ENCODE assay signal across 13 cellular contexts in the genomic region with DNA sequence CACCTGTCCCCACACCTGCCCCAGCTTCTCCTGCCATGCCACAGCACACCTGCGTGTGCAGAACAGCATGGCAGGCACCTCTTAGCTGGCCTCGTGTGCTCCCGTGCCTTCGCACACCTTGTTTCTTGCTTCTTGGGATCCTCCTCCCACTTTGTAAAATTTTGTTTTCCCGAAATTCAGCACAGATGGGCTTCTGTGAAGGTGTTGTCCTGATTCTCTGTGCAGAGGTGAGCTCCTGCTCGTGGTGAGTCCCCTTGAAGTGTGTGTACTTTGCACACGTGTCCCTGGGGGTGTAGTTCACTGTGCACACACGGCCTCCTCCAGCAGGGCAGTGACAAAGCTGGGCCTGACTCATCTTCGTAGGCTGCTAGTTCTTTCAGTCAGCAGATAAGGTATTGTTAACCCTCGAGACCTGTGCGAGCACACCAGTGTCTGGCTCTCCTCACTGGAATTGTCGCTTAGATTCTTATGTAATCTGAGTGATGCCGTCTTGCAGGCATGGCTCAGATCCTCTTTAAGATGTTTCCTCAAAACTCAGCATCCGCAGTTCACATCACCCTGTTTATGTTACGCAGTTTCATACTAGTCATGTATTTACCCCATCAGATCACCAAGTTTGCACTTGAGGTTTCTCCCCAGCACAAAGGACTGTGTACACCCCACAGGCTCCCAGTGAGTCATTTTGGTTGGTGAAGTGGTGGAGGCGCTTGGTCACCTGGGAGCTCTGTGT.
A peak's percentile ranks its signal among the peaks of the same experiment; 100 is the strongest.
DNase-seq lines count a peak whose midpoint lies in the region; ATAC-seq, FAIRE-seq and TF ChIP-seq lines count a peak whose summit lies in the region.
"Had no signal": no experiment of that assay in that cellular context is flagged by ENCODE, and none has a peak within 500 bp of the region (broad histone marks: within the 10 kb centered on the region; RNA-seq: fewer than 3 reads in every experiment).

No MANE protein-coding gene starts in this region.

- H3K9ac ChIP-seq in HepG2 (ENCODE audit: insufficient read depth, low read depth, low read length) = no peak overlapping the region

- peak; percentile 34 for DNase-seq in COLO668 (lab: John Stamatoyannopoulos, UW; ENCODE audit: unreplicated experiment)
- DNase-seq in H54 (ENCODE audit: insufficient read length, low spot score) = peak; percentile 13
- DNase-seq in activated T-cell treated with anti-CD3 and anti-CD28 coated beads, Interleukin-2, amount 50 U/mL, for 4 hours = no peak
- DNase-seq in HepG2 (ENCODE audit: low spot score) = peak; percentile 73
- no peak for DNase-seq in activated gamma-delta T cell (lab: John Stamatoyannopoulos, UW)
- DNase-seq in endothelial cell (ENCODE audit: low spot score) = no peak
- no peak for DNase-seq in activated naive CD4-positive, alpha-beta T cell (lab: John Stamatoyannopoulos, UW)
- DNase-seq in psoas muscle = no peak
- DNase-seq: NCI-H524 treated with DMSO at 0.1 percent for 48 hours, ovary had no signal

- peaks cover 17% of the 10 kb centered on the region for H3K36me3 Mint-ChIP-seq in activated T-cell treated with anti-CD3 and anti-CD28 coated beads, Interleukin-2, amount 50 U/mL, for 4 hours (ENCODE audit: insufficient read depth)
- peaks cover 8% of the 10 kb centered on the region for H3K36me3 Mint-ChIP-seq in endothelial cell (ENCODE audit: low read depth, unreplicated experiment)

- no peak for FAIRE-seq in H54 (lab: Jason Lieb, UNC)
- peak; percentile 39 for FAIRE-seq in HepG2 (lab: Jason Lieb, UNC)

- peaks cover 57% of the 10 kb centered on the region for H3K4me1 Mint-ChIP-seq in activated T-cell treated with anti-CD3 and anti-CD28 coated beads, Interleukin-2, amount 50 U/mL, for 4 hours (ENCODE audit: low read depth)
- H3K4me1 Mint-ChIP-seq in endothelial cell (ENCODE audit: unreplicated experiment) = no peaks in the 10 kb centered on the region

- TF ChIP-seq RAD21 in HepG2 (CRISPR knock-in tag; IDR thresholded peaks at IDR 0.05) = no peak; the same call in 1 of the 2 replicates

- TF ChIP-seq POLR2A in H54 (IDR thresholded peaks at IDR 0.05; ENCODE audit: low read depth, low read length) (no peak), HepG2 (IDR thresholded peaks at IDR 0.05; ENCODE audit: insufficient read depth in 1 of 2, low read depth in 2 of 2, low read length in 2 of 2) (no peak)

- H3K9me3 Mint-ChIP-seq in activated T-cell treated with anti-CD3 and anti-CD28 coated beads, Interleukin-2, amount 50 U/mL, for 4 hours = no peaks in the 10 kb centered on the region
- no peaks in the 10 kb centered on the region for H3K9me3 Mint-ChIP-seq in endothelial cell (ENCODE audit: unreplicated experiment)
- H3K9me3 Mint-ChIP-seq: IgD-negative memory B cell had no signal

- H3K27ac ChIP-seq in HepG2 (ENCODE audit: extremely low read length, insufficient read depth, low read length) = no peak overlapping the region
- H3K27ac ChIP-seq in psoas muscle = no peak overlapping the region
- H3K27ac ChIP-seq: ovary, thoracic aorta had no signal

- in situ Hi-C loops in HepG2 (cut with HindIII; ENCODE audit: extremely low pct_ligation_motif_present, low pct_unique_long_range_greater_than_20kb) = no loop called here

- peak overlapping the region; percentile 11 for H3K4me2 ChIP-seq in HepG2 (ENCODE audit: low read depth, low read length)

- no peak for TF ChIP-seq CTCF in HepG2 (CRISPR knock-in tag; IDR thresholded peaks at IDR 0.05)
- no peak for TF ChIP-seq CTCF in endothelial cell (IDR thresholded peaks at IDR 0.05; ENCODE audit: unreplicated experiment)
- TF ChIP-seq CTCF in psoas muscle (IDR thresholded peaks at IDR 0.05) = no peak

- H3K36me3 ChIP-seq in HepG2 (replicated peaks in 1 of 2; ENCODE audit: control insufficient read depth in 1 of 2, insufficient read depth in 2 of 2, low read length in 2 of 2) = no peaks in the 10 kb centered on the region
- H3K36me3 ChIP-seq in psoas muscle (ENCODE audit: insufficient read depth in 1 of 2, low read depth in 1 of 2) = no peaks in the 10 kb centered on the region
- H3K36me3 ChIP-seq: ovary, thoracic aorta had no signal

- H3K4me1 ChIP-seq in HepG2 (ENCODE audit: insufficient read depth, low read length) = peaks cover 16% of the 10 kb centered on the region
- peaks cover 7% of the 10 kb centered on the region for H3K4me1 ChIP-seq in psoas muscle

- intact Hi-C loops in HepG2 (cut with micrococcal nuclease; ENCODE audit: unreplicated experiment) (loop anchor here (5.0 kb wide), 1 partner anchor 83 kb away; no protein-coding TSS in a partner anchor), psoas muscle (cut with DNase I) (no loop called here)

- no peak overlapping the region for H3K4me3 ChIP-seq in HepG2 (replicated peaks in 1 of 3; ENCODE audit: insufficient read depth in 1 of 3, low read depth in 2 of 3, low read length in 3 of 3)
- H3K4me3 ChIP-seq in psoas muscle = no peak overlapping the region
- H3K4me3 ChIP-seq: ovary, thoracic aorta had no signal

- POLR2A ChIA-PET in HepG2 (lab: Yijun Ruan, JAX) = interaction anchor here (0.6 kb wide), 1 partner anchor 1038 kb away, joined by 3 read pairs; no protein-coding TSS in a partner anchor

- no peak overlapping the region for H3K4me3 Mint-ChIP-seq in activated T-cell treated with anti-CD3 and anti-CD28 coated beads, Interleukin-2, amount 50 U/mL, for 4 hours
- H3K4me3 Mint-ChIP-seq in endothelial cell (ENCODE audit: unreplicated experiment) = no peak overlapping the region

- H2AFZ ChIP-seq in HepG2 (ENCODE audit: low read length) = no peak overlapping the region

- peak; percentile 83 to 87 for ATAC-seq in activated T-cell treated with anti-CD3 and anti-CD28 coated beads, Interleukin-2, amount 50 U/mL, for 4 hours
- ATAC-seq in HepG2 (peak; percentile 93), psoas muscle (no peak)
- ATAC-seq: left lobe of liver had no signal

- H3K27me3 Mint-ChIP-seq in activated T-cell treated with anti-CD3 and anti-CD28 coated beads, Interleukin-2, amount 50 U/mL, for 4 hours (ENCODE audit: low read depth) = no peaks in the 10 kb centered on the region
- H3K27me3 Mint-ChIP-seq in endothelial cell (ENCODE audit: unreplicated experiment) = peaks cover 5% of the 10 kb centered on the region
- H3K27me3 Mint-ChIP-seq: IgD-negative memory B cell had no signal

- 50% methylated on average over 16 of the region's 16 CpGs for WGBS in HepG2 (ENCODE audit: low lambda C conversion rate)
- WGBS in psoas muscle, 3 donors = 89 to 91% (median 90%) methylated on average over 16 of the region's 16 CpGs

- CTCF ChIA-PET in HepG2 (lab: Yijun Ruan, JAX; ENCODE audit: low intra/inter-chr PET ratio, low total read pairs) = no interaction called here

- H4K20me1 ChIP-seq in HepG2 (ENCODE audit: insufficient read depth, low read length) = peaks cover 18% of the 10 kb centered on the region; the same call in 1 of the 2 replicates

- H3K27me3 ChIP-seq in HepG2 (ENCODE audit: control insufficient read depth in 1 of 2, insufficient read depth in 2 of 2, low read length in 2 of 2) (no peaks in the 10 kb centered on the region), psoas muscle (ENCODE audit: insufficient read depth in 3 of 3, low read length in 2 of 3) (no peaks in the 10 kb centered on the region)
- H3K27me3 ChIP-seq: ovary had no signal

- H3K79me2 ChIP-seq in HepG2 (ENCODE audit: insufficient read depth, low read length) = peaks cover 21% of the 10 kb centered on the region

- TF ChIP-seq EP300 in HepG2 (IDR thresholded peaks at IDR 0.05; ENCODE audit: low read depth in 2 of 2, low read length in 2 of 2) (no peak), HepG2 (CRISPR knock-in tag; IDR thresholded peaks at IDR 0.05; ENCODE audit: borderline replicate concordance) (0 out of 2 replicates have a peak, but pooled peaks have one; percentile 18)

- H3K9me3 ChIP-seq in HepG2 (ENCODE audit: low read length) (no peaks in the 10 kb centered on the region), psoas muscle (no peaks in the 10 kb centered on the region)
- H3K9me3 ChIP-seq: ovary, thoracic aorta had no signal

- H3K27ac Mint-ChIP-seq in endothelial cell (ENCODE audit: unreplicated experiment) = no peak overlapping the region

- BruUV-seq in HepG2 (replicated peaks; lab: Mats Ljungman, UMichigan) = no TSS peak

TF ChIP-seq in HepG2, 621 proteins besides CTCF, POLR2A, EP300 and RAD21 (continues in another document):
- TF ChIP-seq KDM6A (CRISPR knock-in tag; IDR thresholded peaks at IDR 0.05; ENCODE audit: low read depth) (no peak), ZNF501 (CRISPR knock-in tag; IDR thresholded peaks at IDR 0.05) (0 out of 2 replicates have a peak, but pooled peaks have one; percentile 49), ZNF674 (CRISPR knock-in tag; IDR thresholded peaks at IDR 0.05; ENCODE audit: low read depth) (no peak), ZMYM4 (CRISPR knock-in tag; IDR thresholded peaks at IDR 0.05) (0 out of 2 replicates have a peak, but pooled peaks have one; percentile 43), SP4 (CRISPR knock-in tag; IDR thresholded peaks at IDR 0.05) (peak; percentile 42; the same call in 1 of the 2 replicates), PHF8 (CRISPR knock-in tag; IDR thresholded peaks at IDR 0.05) (no peak)
- TF ChIP-seq, protein P1, sequence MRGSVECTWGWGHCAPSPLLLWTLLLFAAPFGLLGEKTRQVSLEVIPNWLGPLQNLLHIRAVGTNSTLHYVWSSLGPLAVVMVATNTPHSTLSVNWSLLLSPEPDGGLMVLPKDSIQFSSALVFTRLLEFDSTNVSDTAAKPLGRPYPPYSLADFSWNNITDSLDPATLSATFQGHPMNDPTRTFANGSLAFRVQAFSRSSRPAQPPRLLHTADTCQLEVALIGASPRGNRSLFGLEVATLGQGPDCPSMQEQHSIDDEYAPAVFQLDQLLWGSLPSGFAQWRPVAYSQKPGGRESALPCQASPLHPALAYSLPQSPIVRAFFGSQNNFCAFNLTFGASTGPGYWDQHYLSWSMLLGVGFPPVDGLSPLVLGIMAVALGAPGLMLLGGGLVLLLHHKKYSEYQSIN (CRISPR knock-in tag; IDR thresholded peaks at IDR 0.05; ENCODE audit: borderline replicate concordance) = no peak

Comparison
In these comparisons a context has a peak if more than half of its experiments do, and no peak if none do; other contexts are left out.
1. DNase-seq: peak in COLO668 (single experiment), H54 (single experiment) and HepG2 (single experiment); none in activated T-cell treated with anti-CD3 and anti-CD28 coated beads, Interleukin-2, amount 50 U/mL, for 4 hours (single experiment), activated gamma-delta T cell (single experiment), endothelial cell (single experiment), activated naive CD4-positive, alpha-beta T cell (0 of 4) and psoas muscle (0 of 2).
2. ATAC-seq: peak in activated T-cell treated with anti-CD3 and anti-CD28 coated beads, Interleukin-2, amount 50 U/mL, for 4 hours (2 of 2) and HepG2 (single experiment); none in psoas muscle (0 of 4).